In genomic region chr22:40237788-40238424, GRCh38 we compare ENCODE assay signal across 12 cellular contexts.
A peak's percentile ranks its signal among the peaks of the same experiment; 100 is the strongest.
DNase-seq lines count a peak whose midpoint lies in the region; ATAC-seq, FAIRE-seq and TF ChIP-seq lines count a peak whose summit lies in the region.
"Had no signal": no experiment of that assay in that cellular context is flagged by ENCODE, and none has a peak within 500 bp of the region (broad histone marks: within the 10 kb centered on the region; RNA-seq: fewer than 3 reads in every experiment).

No MANE protein-coding gene starts in this region.

- no peak overlapping the region for H4K8ac ChIP-seq in H1 (ENCODE audit: extremely low read depth, insufficient read depth, low read length)

- peaks cover 61% of the 10 kb centered on the region for H3K4me1 Mint-ChIP-seq in activated CD8-positive, alpha-beta memory T cell treated with anti-CD3 and anti-CD28 coated beads, Interleukin-2, amount 10 ng/mL, durations not matched to agents 7 days and 5 days
- peaks cover 54 to 79% of the 10 kb centered on the region in 2 donors for H3K4me1 Mint-ChIP-seq in stimulated activated naive B cell treated with anti-CD40 and anti-IgM and Interleukin-4, amounts not matched to agents 10 μg/mL and 1 μg/mL and 100 μg/mL, for 72 hours

- H3F3A ChIP-seq in PC-9 (ENCODE audit: insufficient read depth, low read depth) = peaks cover 28% of the 10 kb centered on the region

- TF ChIP-seq CTCF in PC-9 (conservative IDR thresholded peaks at IDR 0.05) (no peak), H1 (IDR thresholded peaks at IDR 0.05; ENCODE audit: control extremely low read depth in 1 of 3, insufficient read depth in 1 of 3, low read depth in 1 of 3, low read length in 3 of 3) (no peak)

- H3K9me3 ChIP-seq in PC-9 (ENCODE audit: insufficient read depth, low read depth) (no peaks in the 10 kb centered on the region), H1 (ENCODE audit: insufficient read depth in 2 of 2, low read depth in 1 of 2, low read length in 1 of 2) (no peaks in the 10 kb centered on the region)
- H3K9me3 ChIP-seq: mucosa of descending colon had no signal

- no peak for TF ChIP-seq RAD21 in H1 (IDR thresholded peaks at IDR 0.05 in 1 of 2, conservative IDR thresholded peaks at IDR 0.05 in 1 of 2; ENCODE audit: low read depth in 2 of 2, low read length in 2 of 2)

- H3K27ac ChIP-seq in PC-9 = peak overlapping the region; percentile 87
- H3K27ac ChIP-seq in H1 (ENCODE audit: low read depth, low read length) = no peak overlapping the region

- no peak overlapping the region for H3K56ac ChIP-seq in H1 (replicated peaks; ENCODE audit: insufficient read length, low read depth, low read length)

- H3K36me3 ChIP-seq in PC-9 (ENCODE audit: low read depth) (no peaks in the 10 kb centered on the region), H1 (ENCODE audit: control insufficient read depth in 2 of 4, insufficient read depth in 4 of 4, low read length in 3 of 4) (no peaks in the 10 kb centered on the region)

- H3K9me2 ChIP-seq in PC-9 (ENCODE audit: insufficient read depth) = no peaks in the 10 kb centered on the region

- H3K18ac ChIP-seq in H1 (ENCODE audit: extremely low read depth, low read length) = 0 out of 2 replicates have a peak overlapping the region, but pooled peaks have one; percentile 27

- H3K9me3 Mint-ChIP-seq in activated CD8-positive, alpha-beta memory T cell treated with anti-CD3 and anti-CD28 coated beads, Interleukin-2, amount 10 ng/mL, durations not matched to agents 7 days and 5 days (ENCODE audit: low read depth) = no peaks in the 10 kb centered on the region
- no peaks in the 10 kb centered on the region for H3K9me3 Mint-ChIP-seq in stimulated activated naive B cell treated with anti-CD40 and anti-IgM and Interleukin-4, amounts not matched to agents 10 μg/mL and 1 μg/mL and 100 μg/mL, for 72 hours

- no TSS peak for BruUV-seq in PC-9 (replicated peaks; lab: Mats Ljungman, UMichigan)

- no peak for ATAC-seq in activated CD8-positive, alpha-beta memory T cell treated with anti-CD3 and anti-CD28 coated beads, Interleukin-2, amount 10 ng/mL, durations not matched to agents 7 days and 5 days
- ATAC-seq in stimulated activated naive B cell treated with anti-CD40 and anti-IgM and Interleukin-4, amounts not matched to agents 10 μg/mL and 1 μg/mL and 100 μg/mL, for 72 hours (replicated peaks) = peak in 1 of 2 donors; percentile 15
- ATAC-seq: mucosa of descending colon had no signal

- H4K20me1 ChIP-seq in PC-9 (ENCODE audit: insufficient read depth) (no peaks in the 10 kb centered on the region; the same call in 1 of the 2 replicates), H1 (replicated peaks in 1 of 2; ENCODE audit: control insufficient read depth in 1 of 2, insufficient read depth in 2 of 2, low read length in 2 of 2) (peaks cover 28 to 43% of the 10 kb centered on the region in 2 experiments)

- H3K36me3 Mint-ChIP-seq in activated CD8-positive, alpha-beta memory T cell treated with anti-CD3 and anti-CD28 coated beads, Interleukin-2, amount 10 ng/mL, durations not matched to agents 7 days and 5 days = peaks cover 11% of the 10 kb centered on the region
- peaks cover under 1 to 28% of the 10 kb centered on the region in 2 donors for H3K36me3 Mint-ChIP-seq in stimulated activated naive B cell treated with anti-CD40 and anti-IgM and Interleukin-4, amounts not matched to agents 10 μg/mL and 1 μg/mL and 100 μg/mL, for 72 hours

- no peak overlapping the region for H2BK120ac ChIP-seq in H1 (replicated peaks; ENCODE audit: low read depth, low read length)

- H2AK5ac ChIP-seq in H1 (ENCODE audit: low read depth, low read length) = no peak overlapping the region

- no peaks in the 10 kb centered on the region for H3K27me3 Mint-ChIP-seq in activated CD8-positive, alpha-beta memory T cell treated with anti-CD3 and anti-CD28 coated beads, Interleukin-2, amount 10 ng/mL, durations not matched to agents 7 days and 5 days
- H3K27me3 Mint-ChIP-seq in stimulated activated naive B cell treated with anti-CD40 and anti-IgM and Interleukin-4, amounts not matched to agents 10 μg/mL and 1 μg/mL and 100 μg/mL, for 72 hours = no peaks in the 10 kb centered on the region

- H2AFZ ChIP-seq in PC-9 (no peak overlapping the region), H1 (ENCODE audit: low read length) (no peak overlapping the region)

- peaks cover 42% of the 10 kb centered on the region for H3K4me1 ChIP-seq in PC-9 (replicated peaks; ENCODE audit: insufficient read depth)
- peaks cover 8 to 13% (median 13%) of the 10 kb centered on the region in 4 experiments for H3K4me1 ChIP-seq in H1 (replicated peaks in 1 of 4; ENCODE audit: control insufficient read depth in 3 of 4, insufficient read depth in 4 of 4, low read length in 3 of 4)

- FAIRE-seq in H1 (lab: Jason Lieb, UNC) = no peak
- FAIRE-seq: G401.6 had no signal

- H2BK20ac ChIP-seq in H1 (ENCODE audit: low read length) = no peak overlapping the region

- 88% methylated on average over 13 of the region's 13 CpGs; no CpG with 5 or more reads in 1 of the 2 experiments for WGBS in H1 (ENCODE audit: extremely low coverage in 1 of 2, insufficient coverage in 1 of 2, insufficient read length in 1 of 2, insufficient replicate concordance in 2 of 2, low coverage in 1 of 2, low lambda C conversion rate in 2 of 2, missing lambda C conversion rate in 1 of 2), 2 experiments

- H3K14ac ChIP-seq in H1 (ENCODE audit: insufficient read length) = no peak overlapping the region

- no peak overlapping the region; a peak in 1 of 7 replicates for H3K9ac ChIP-seq in H1 (replicated peaks in 1 of 4; ENCODE audit: extremely low read depth in 1 of 4, low read depth in 3 of 4, low read length in 3 of 4)

- no peak overlapping the region for H2BK15ac ChIP-seq in H1 (ENCODE audit: low read length)

- CTCF ChIA-PET in activated CD8-positive, alpha-beta memory T cell treated with anti-CD3 and anti-CD28 coated beads, Interleukin-2, amount 10 ng/mL, durations not matched to agents 7 days and 5 days (lab: Charles Lee) = no interaction called here
- CTCF ChIA-PET in PC-9 (lab: Charles Lee) = no interaction called here
- CTCF ChIA-PET in H1 (lab: Charles Lee; ENCODE audit: partially characterized antibody) = no interaction called here

- H3K4me2 ChIP-seq in PC-9 (peak overlapping the region; percentile 37), H1 (ENCODE audit: insufficient read depth in 1 of 2, low read depth in 2 of 2, low read length in 2 of 2) (peak overlapping the region in 1 of 2 experiments; percentile 43; a peak in 1 of 4 replicates)

- H3K4me3 Mint-ChIP-seq in activated CD8-positive, alpha-beta memory T cell treated with anti-CD3 and anti-CD28 coated beads, Interleukin-2, amount 10 ng/mL, durations not matched to agents 7 days and 5 days = no peak overlapping the region
- H3K4me3 Mint-ChIP-seq in stimulated activated naive B cell treated with anti-CD40 and anti-IgM and Interleukin-4, amounts not matched to agents 10 μg/mL and 1 μg/mL and 100 μg/mL, for 72 hours = no peak overlapping the region

- peak overlapping the region; percentile 45 for H4K91ac ChIP-seq in H1 (replicated peaks; ENCODE audit: insufficient read length, low read length)

- peak; percentile 63 for DNase-seq in activated CD8-positive, alpha-beta memory T cell treated with anti-CD3 and anti-CD28 coated beads, Interleukin-2, amount 50 U/mL, for 48 hours
- no peak for DNase-seq in activated CD8-positive, alpha-beta memory T cell treated with anti-CD3 and anti-CD28 coated beads, Interleukin-2, amount 10 ng/mL, durations not matched to agents 7 days and 5 days
- DNase-seq in PC-9 = no peak
- no peak for DNase-seq in H1 (ENCODE audit: low read depth in 1 of 2, low spot score in 2 of 2)
- DNase-seq in stimulated activated naive B cell treated with anti-CD40 and anti-IgM and Interleukin-4, amounts not matched to agents 10 μg/mL and 1 μg/mL and 100 μg/mL, for 72 hours = no peak
- DNase-seq in AG08396 (ENCODE audit: low spot score) = no peak
- no peak for DNase-seq in NOMO-1 (lab: John Stamatoyannopoulos, UW; ENCODE audit: unreplicated experiment in 2 of 2)
- no peak for DNase-seq in NK-92 (lab: John Stamatoyannopoulos, UW; ENCODE audit: unreplicated experiment)
- DNase-seq: amygdala, mucosa of descending colon, NCI-H345 had no signal

- H3K27me3 ChIP-seq in PC-9 (ENCODE audit: insufficient read depth, low read depth) (no peaks in the 10 kb centered on the region), H1 (replicated peaks in 1 of 4; ENCODE audit: control insufficient read depth in 3 of 4, extremely low read depth in 1 of 4, insufficient read depth in 3 of 4, low read length in 3 of 4) (no peaks in the 10 kb centered on the region)

- H3K27ac Mint-ChIP-seq in activated CD8-positive, alpha-beta memory T cell treated with anti-CD3 and anti-CD28 coated beads, Interleukin-2, amount 10 ng/mL, durations not matched to agents 7 days and 5 days = no peak overlapping the region
- peak overlapping the region; percentile 85 for H3K27ac Mint-ChIP-seq in stimulated activated naive B cell treated with anti-CD40 and anti-IgM and Interleukin-4, amounts not matched to agents 10 μg/mL and 1 μg/mL and 100 μg/mL, for 72 hours

- H2BK12ac ChIP-seq in H1 (ENCODE audit: low read depth, low read length) = no peak overlapping the region

- H3K23me2 ChIP-seq in H1 (ENCODE audit: low read depth, low read length) = no peaks in the 10 kb centered on the region

- peak overlapping the region; percentile 53; the same call in 1 of the 2 replicates for H2BK5ac ChIP-seq in H1 (ENCODE audit: low read depth, low read length)

- H3K4ac ChIP-seq in H1 (replicated peaks; ENCODE audit: insufficient read length, low read depth, low read length) = peak overlapping the region; percentile 7

- H3K79me1 ChIP-seq in H1 (ENCODE audit: low read depth, low read length) = peaks cover 24% of the 10 kb centered on the region

- no peak for TF ChIP-seq EP300 in H1 (IDR thresholded peaks at IDR 0.05; ENCODE audit: borderline replicate concordance in 1 of 2, low read depth in 2 of 2, low read length in 2 of 2)

- H3K79me2 ChIP-seq in PC-9 (ENCODE audit: low read depth) = peaks cover 62% of the 10 kb centered on the region
- H3K79me2 ChIP-seq in H1 (ENCODE audit: control insufficient read depth in 1 of 2, insufficient read depth in 2 of 2, low read length in 2 of 2) = peaks cover 21 to 97% of the 10 kb centered on the region in 2 experiments

- POLR2A ChIA-PET in PC-9 (lab: Charles Lee; ENCODE audit: unreplicated experiment) = no interaction called here
- POLR2A ChIA-PET in H1 (lab: Charles Lee; ENCODE audit: partially characterized antibody) = interaction anchor here (1.2 to 1.6 kb wide), 3 partner anchors 11 to 44 kb away, joined by 3 to 8 read pairs (median 3); no protein-coding TSS in a partner anchor

- no peak overlapping the region for H3K23ac ChIP-seq in H1 (ENCODE audit: insufficient read length)

- H3K4me3 ChIP-seq in PC-9 (no peak overlapping the region), H1 (ENCODE audit: extremely low read depth in 1 of 4, insufficient read depth in 2 of 4, low read depth in 3 of 4, low read length in 4 of 4) (no peak overlapping the region)
- H3K4me3 ChIP-seq: mucosa of descending colon had no signal

- H4K5ac ChIP-seq in H1 (ENCODE audit: insufficient read length, low read depth, low read length) = no peak overlapping the region

- intact Hi-C loops in PC-9 (cut with micrococcal nuclease; ENCODE audit: unreplicated experiment) = no loop called here

- no peak for TF ChIP-seq POLR2A in H1 (IDR thresholded peaks at IDR 0.05; ENCODE audit: control extremely low read depth in 1 of 2, low read depth in 2 of 2, low read length in 2 of 2)

TF ChIP-seq in H1, 55 proteins besides CTCF, POLR2A, EP300 and RAD21 (continues in another document):
- TF ChIP-seq RNF2 (IDR thresholded peaks at IDR 0.05; ENCODE audit: borderline replicate concordance, low read depth, low read length, missing control alignments, poor library complexity, severe bottlenecking) = no peak
